Comparison of ENCODE assay signal across 6 cellular contexts in the genomic region with DNA sequence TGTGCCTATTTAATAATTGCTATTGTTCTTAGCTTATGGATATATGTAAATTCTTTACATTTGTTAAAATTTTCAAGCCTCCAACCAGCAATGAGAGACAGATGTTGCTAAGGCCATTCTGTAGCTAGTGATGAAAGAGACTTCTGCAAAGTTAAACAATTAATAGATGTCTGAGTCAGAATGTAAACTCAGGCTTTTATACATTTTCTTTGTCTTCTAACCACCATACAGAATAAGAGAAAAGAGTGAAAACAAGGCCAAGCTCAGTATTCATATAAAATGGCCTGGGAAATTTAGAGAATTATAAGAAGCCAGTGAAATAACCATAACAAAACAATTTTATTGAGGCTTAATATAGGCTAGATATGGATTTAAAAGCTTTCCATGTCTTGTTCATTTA.
"Had no signal": no experiment of that assay in that cellular context is flagged by ENCODE, and none has a peak within 500 bp of the region (broad histone marks: within the 10 kb centered on the region; RNA-seq: fewer than 3 reads in every experiment).

No MANE protein-coding gene starts in this region.

- H3K27ac ChIP-seq: HL-60, KMS-11 had no signal

- H3K4me3 ChIP-seq: K562 had no signal

- DNase-seq: IMR-90, KBM-7, KG1 had no signal
